ENCODE assay signal across 3 cellular contexts in the genomic region with DNA sequence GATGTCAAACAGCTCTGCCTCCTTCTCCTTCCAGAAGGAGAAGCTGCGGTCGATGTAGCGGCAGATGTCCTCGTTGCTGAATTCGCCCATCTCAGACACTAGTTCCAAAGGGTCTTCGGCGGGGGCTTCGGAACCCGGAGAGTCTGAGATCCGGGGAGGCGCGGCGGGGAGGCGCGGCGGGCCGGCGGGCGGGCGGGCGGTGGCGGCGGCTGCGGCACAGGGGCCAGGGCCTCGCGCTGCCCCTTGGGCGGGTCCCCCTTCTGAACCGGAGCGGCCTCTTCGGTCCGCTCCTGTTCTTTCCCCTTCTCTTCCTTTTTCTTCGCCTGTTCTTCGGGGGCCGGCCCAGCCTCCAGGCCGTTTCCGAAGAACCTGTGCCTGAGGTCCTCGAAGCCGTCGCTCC. TPM values are rescaled to one million over a fixed set of nuclear protein-coding genes. Genes with fewer than 3 reads are reported as not detected.
"Had no signal": no experiment of that assay in that cellular context is flagged by ENCODE, and none has a peak within 500 bp of the region (broad histone marks: within the 10 kb centered on the region; RNA-seq: fewer than 3 reads in every experiment).

No MANE protein-coding gene starts in this region.

RNA-seq across cellular contexts. Expression of a gene that starts 25.5 kb away (rescaled TPM):
- total RNA-seq: HT1080 had no signal
- polyA plus RNA-seq: IgD-negative memory B cell, IMR-90 had no signal

RNA-seq across cellular contexts. Expression of a gene that starts 48.0 kb away (rescaled TPM):
- total RNA-seq: HT1080 had no signal
- polyA plus RNA-seq: IgD-negative memory B cell, IMR-90 had no signal
